ENCODE assay signal across 1 cellular context in the genomic region with DNA sequence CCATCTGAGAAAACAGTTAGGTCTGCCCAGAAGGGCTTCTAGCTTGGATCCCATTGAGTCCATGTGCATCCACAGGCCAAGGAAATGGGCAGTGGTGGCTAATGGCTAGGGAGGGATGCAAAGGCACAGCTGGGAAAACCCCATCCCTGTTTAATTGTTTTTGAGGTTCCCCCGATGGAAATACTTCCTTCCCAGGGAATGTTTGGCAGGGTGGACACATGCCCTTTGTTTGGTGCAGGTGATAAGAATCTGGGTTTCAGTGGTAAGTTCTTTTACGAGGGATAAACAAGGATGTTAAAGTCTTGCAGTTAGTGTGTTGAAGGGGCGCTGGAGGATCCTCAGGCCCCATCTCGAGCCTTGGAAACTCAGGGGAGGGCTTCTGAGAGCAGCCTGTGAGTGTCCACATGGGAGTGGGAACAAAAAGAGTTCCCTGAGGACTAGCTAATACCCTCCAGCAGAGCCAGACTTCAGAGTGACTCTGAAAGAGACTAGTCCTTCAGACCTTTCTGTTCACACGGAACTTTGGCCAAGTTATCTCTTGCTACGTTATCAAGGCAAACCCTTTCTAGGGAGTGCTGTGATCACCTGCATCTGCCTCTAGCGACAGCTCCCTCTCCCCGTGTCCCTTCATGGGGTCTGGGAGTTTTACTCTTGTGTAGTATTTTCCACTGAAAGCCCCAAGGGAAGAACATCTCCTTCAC.
TF ChIP-seq lines count a peak whose summit lies in the region.

No MANE protein-coding gene starts in this region.

TF ChIP-seq in endothelial cell of umbilical vein, 7 proteins besides CTCF, POLR2A, EP300 and RAD21 (continued from another document):
- TF ChIP-seq MYC (IDR thresholded peaks at IDR 0.05; ENCODE audit: low read depth, low read length) (no peak), FOS (IDR thresholded peaks at IDR 0.05; ENCODE audit: borderline replicate concordance, insufficient read depth, low read length) (no peak)
